9 cellular contexts compared by ENCODE assay signal in the genomic region with DNA sequence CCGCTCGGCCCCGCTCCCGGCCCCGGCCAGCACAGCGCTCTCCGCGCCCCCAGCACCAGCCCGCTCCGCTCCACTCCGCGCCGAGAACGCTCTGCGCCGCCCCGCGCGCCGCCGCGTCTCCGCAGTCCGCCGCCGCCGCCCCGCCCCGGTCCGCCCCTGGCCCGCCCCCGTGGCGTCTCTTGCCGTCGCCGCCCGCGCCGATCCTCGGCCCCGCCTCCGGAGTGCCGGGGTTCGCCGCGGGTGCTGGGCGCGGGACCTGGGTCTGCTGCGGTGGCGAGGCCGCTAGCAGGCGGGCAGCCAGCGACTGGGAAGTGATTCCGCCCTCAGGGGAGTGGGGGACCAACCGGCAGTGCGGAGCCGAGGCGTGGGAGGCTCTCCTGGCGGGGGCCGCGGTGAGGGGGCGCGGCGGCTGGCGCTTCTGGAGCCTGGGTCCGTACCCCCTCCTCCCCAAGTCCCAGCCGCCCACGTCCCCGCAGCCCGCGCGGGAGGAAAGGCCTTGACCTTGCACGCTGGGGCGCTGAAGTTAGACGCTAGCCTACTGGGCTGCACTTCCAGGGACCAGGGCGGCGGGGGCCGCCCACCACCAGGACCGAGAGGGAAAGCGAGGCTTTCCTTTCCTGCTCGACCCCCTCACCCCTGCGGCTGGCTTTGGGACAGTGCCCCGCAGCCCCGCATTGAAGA. TPM values are rescaled to one million over a fixed set of nuclear protein-coding genes. Genes with fewer than 3 reads are reported as not detected.
DNase-seq lines count a peak whose midpoint lies in the region; ATAC-seq, FAIRE-seq and TF ChIP-seq lines count a peak whose summit lies in the region.
"Had no signal": no experiment of that assay in that cellular context is flagged by ENCODE, and none has a peak within 500 bp of the region (broad histone marks: within the 10 kb centered on the region; RNA-seq: fewer than 3 reads in every experiment).

A gene with protein sequence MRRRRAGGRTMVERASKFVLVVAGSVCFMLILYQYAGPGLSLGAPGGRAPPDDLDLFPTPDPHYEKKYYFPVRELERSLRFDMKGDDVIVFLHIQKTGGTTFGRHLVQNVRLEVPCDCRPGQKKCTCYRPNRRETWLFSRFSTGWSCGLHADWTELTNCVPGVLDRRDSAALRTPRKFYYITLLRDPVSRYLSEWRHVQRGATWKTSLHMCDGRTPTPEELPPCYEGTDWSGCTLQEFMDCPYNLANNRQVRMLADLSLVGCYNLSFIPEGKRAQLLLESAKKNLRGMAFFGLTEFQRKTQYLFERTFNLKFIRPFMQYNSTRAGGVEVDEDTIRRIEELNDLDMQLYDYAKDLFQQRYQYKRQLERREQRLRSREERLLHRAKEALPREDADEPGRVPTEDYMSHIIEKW (minus strand): TSS at position 93 of the 681 bp plus-strand sequence. CDS start 305 bp downstream, outside the sequence.

- TF ChIP-seq CTCF in HepG2 (CRISPR knock-in tag; IDR thresholded peaks at IDR 0.05): peak; percentile 37; the same call in 1 of the 2 replicates

- peak within 1 kb of the TSS; percentile 81 for H3K27ac Mint-ChIP-seq in dendritic cell treated with granulocyte-macrophage colony-stimulating factor and Interleukin-4, amounts not matched to agents 40 ng/mL and 50 ng/mL, for 4 days

- DNase-seq in AG20443 (ENCODE audit: low spot score) (peak; percentile 96), NCI-H69 (lab: John Stamatoyannopoulos, UW) (peak; percentile 85), HepG2 (ENCODE audit: low spot score) (peak; percentile 69)
- DNase-seq in activated CD4-positive, alpha-beta T cell treated with anti-CD3 and anti-CD28 coated beads, Interleukin-2, amount 50 U/mL, for 4 hours: peak; percentile 83 to 84
- DNase-seq in stimulated activated CD4-positive, alpha-beta T cell treated with anti-CD3 and anti-CD28 coated beads, Interleukin-2, amount 100 ng/mL, for 48 hours: peak; percentile 84 to 90

- in situ Hi-C loops in GM18951 (cut with MboI; ENCODE audit: low sequenced_read_pairs, unreplicated experiment): no loop called here
- in situ Hi-C loops in HepG2 (cut with HindIII; ENCODE audit: extremely low pct_ligation_motif_present, low pct_unique_long_range_greater_than_20kb): no loop called here

- peaks cover 39% of the 10 kb centered on the region for H4K20me1 ChIP-seq in HepG2 (ENCODE audit: insufficient read depth, low read length)

- no peak within 1 kb of the TSS for H2AFZ ChIP-seq in HepG2 (ENCODE audit: low read length)

- POLR2A ChIA-PET in HepG2 (lab: Yijun Ruan, JAX): interaction anchor here (0.6 to 0.7 kb wide), 2 partner anchors 10 to 13 kb away, joined by 3 read pairs; no protein-coding TSS in a partner anchor

- peak within 1 kb of the TSS; percentile 98 for H3K4me3 Mint-ChIP-seq in dendritic cell treated with granulocyte-macrophage colony-stimulating factor and Interleukin-4, amounts not matched to agents 40 ng/mL and 50 ng/mL, for 4 days

- WGBS in HepG2 (ENCODE audit: low lambda C conversion rate): 7% methylated on average over 23 of the region's 84 CpGs

- TF ChIP-seq EP300 in HepG2 (IDR thresholded peaks at IDR 0.05; ENCODE audit: low read depth in 2 of 2, low read length in 2 of 2) (no peak), HepG2 (CRISPR knock-in tag; IDR thresholded peaks at IDR 0.05; ENCODE audit: borderline replicate concordance) (no peak)

- peak within 1 kb of the TSS; percentile 82 to 97 (median 92) for H3K4me3 ChIP-seq in HepG2 (replicated peaks in 1 of 3; ENCODE audit: insufficient read depth in 1 of 3, low read depth in 2 of 3, low read length in 3 of 3)

- H3K79me2 ChIP-seq in HepG2 (ENCODE audit: insufficient read depth, low read length): peaks cover 40% of the 10 kb centered on the region

- H3K27me3 ChIP-seq in HepG2 (ENCODE audit: control insufficient read depth in 1 of 2, insufficient read depth in 2 of 2, low read length in 2 of 2): no peaks in the 10 kb centered on the region; a peak in 1 of 5 replicates

- TF ChIP-seq POLR2A in GM18951 (IDR thresholded peaks at IDR 0.05; ENCODE audit: extremely low read depth, insufficient read depth, insufficient read length): peak; percentile 64
- TF ChIP-seq POLR2A in HepG2 (IDR thresholded peaks at IDR 0.05; ENCODE audit: insufficient read depth in 1 of 2, low read depth in 2 of 2, low read length in 2 of 2): no peak; a peak in 1 of 4 replicates

- no TSS peak for BruUV-seq in HepG2 (replicated peaks; lab: Mats Ljungman, UMichigan)

- CTCF ChIA-PET in HepG2 (lab: Yijun Ruan, JAX; ENCODE audit: low intra/inter-chr PET ratio, low total read pairs): no interaction called here

- intact Hi-C loops in dendritic cell treated with granulocyte-macrophage colony-stimulating factor and Interleukin-4, amounts not matched to agents 40 ng/mL and 50 ng/mL, for 4 days (cut with micrococcal nuclease): no loop called here
- intact Hi-C loops in HepG2 (cut with micrococcal nuclease; ENCODE audit: unreplicated experiment): no loop called here

- peak; percentile 62 for TF ChIP-seq RAD21 in HepG2 (CRISPR knock-in tag; IDR thresholded peaks at IDR 0.05)

- peak within 1 kb of the TSS; percentile 98 for H3K4me2 ChIP-seq in HepG2 (ENCODE audit: low read depth, low read length)

- H3K9ac ChIP-seq in HepG2 (ENCODE audit: insufficient read depth, low read depth, low read length): peak within 1 kb of the TSS; percentile 87

- FAIRE-seq in HepG2 (lab: Jason Lieb, UNC): no peak
- FAIRE-seq: TTC549 had no signal

- H3K4me1 Mint-ChIP-seq in dendritic cell treated with granulocyte-macrophage colony-stimulating factor and Interleukin-4, amounts not matched to agents 40 ng/mL and 50 ng/mL, for 4 days (ENCODE audit: low read depth): peaks cover 50% of the 10 kb centered on the region

- ATAC-seq in HG03175 (IDR thresholded peaks at IDR 0.05; ENCODE audit: unreplicated experiment) (peak; percentile 72), HepG2 (peak; percentile 62)

- H3K9me3 Mint-ChIP-seq in dendritic cell treated with granulocyte-macrophage colony-stimulating factor and Interleukin-4, amounts not matched to agents 40 ng/mL and 50 ng/mL, for 4 days: no peaks in the 10 kb centered on the region

- peaks cover 23% of the 10 kb centered on the region for H3K36me3 Mint-ChIP-seq in dendritic cell treated with granulocyte-macrophage colony-stimulating factor and Interleukin-4, amounts not matched to agents 40 ng/mL and 50 ng/mL, for 4 days (ENCODE audit: low read depth)

- peak within 1 kb of the TSS; percentile 42 for H3K27ac ChIP-seq in HepG2 (ENCODE audit: extremely low read length, insufficient read depth, low read length)

- H3K9me3 ChIP-seq in HepG2 (ENCODE audit: low read length): no peaks in the 10 kb centered on the region

- H3K36me3 ChIP-seq in HepG2 (replicated peaks in 1 of 2; ENCODE audit: control insufficient read depth in 1 of 2, insufficient read depth in 2 of 2, low read length in 2 of 2): peaks cover 13 to 27% of the 10 kb centered on the region in 2 experiments

- peaks cover 70% of the 10 kb centered on the region for H3K4me1 ChIP-seq in HepG2 (ENCODE audit: insufficient read depth, low read length)

- peaks cover 47% of the 10 kb centered on the region for H3K27me3 Mint-ChIP-seq in dendritic cell treated with granulocyte-macrophage colony-stimulating factor and Interleukin-4, amounts not matched to agents 40 ng/mL and 50 ng/mL, for 4 days

TF ChIP-seq in HepG2, 621 proteins besides CTCF, POLR2A, EP300 and RAD21 (continues in another document):
- TF ChIP-seq ZNF33B (CRISPR knock-in tag; IDR thresholded peaks at IDR 0.05) (no peak), ZNF616 (CRISPR knock-in tag; IDR thresholded peaks at IDR 0.05; ENCODE audit: low read depth) (no peak), U2AF1 (optimal IDR thresholded peaks at IDR 0.05; ENCODE audit: low read depth, low read length) (no peak), TRIM22 (IDR thresholded peaks at IDR 0.05) (no peak), KLF9 (CRISPR knock-in tag; IDR thresholded peaks at IDR 0.05; ENCODE audit: low read depth) (no peak)

RNA-seq across cellular contexts. Expression of the gene that starts here (rescaled TPM):
- 68.4 and 84.6 TPM in 2 replicates for total RNA-seq in HepG2 (2016; rRNA removed; fragmentation: Illumina TruSeq; extraction: Trizol)
- total RNA-seq in HepG2 (2016; cell fraction: cytosol; rRNA removed; fragmentation: Illumina TruSeq; extraction: Trizol; ENCODE audit: low read depth): 8.0 TPM in 2 replicates
- total RNA-seq in HepG2 (2016; cell fraction: insoluble cytoplasmic fraction; rRNA removed; fragmentation: Illumina TruSeq; extraction: Trizol): 60.2 and 86.4 TPM in 2 replicates
- 38.4 and 40.3 TPM in 2 replicates for total RNA-seq in HepG2 (2016; cell fraction: membrane; rRNA removed; fragmentation: Illumina TruSeq; extraction: Trizol)
- 59.1 and 66.3 TPM in 2 replicates for total RNA-seq in HepG2 (2016; cell fraction: nucleus; rRNA removed; fragmentation: Illumina TruSeq; extraction: Trizol)
- 34.5 and 42.2 TPM in 2 replicates for polyA plus RNA-seq in HepG2 (2011; rRNA removed)
- polyA plus RNA-seq in HepG2 (2011; cell fraction: cytosol; rRNA removed): 35.2 and 53.7 TPM in 2 replicates
- polyA plus RNA-seq in HepG2 (2011; cell fraction: nucleus; rRNA removed): 38.8 and 44.3 TPM in 2 replicates
- polyA plus RNA-seq in HepG2 (2012): 50.2 and 79.5 TPM in 2 replicates
- polyA plus RNA-seq in HepG2 (2016; cell fraction: cytosol; fragmentation: Illumina TruSeq; extraction: Trizol; ENCODE audit: low read depth): 5.2 and 5.6 TPM in 2 replicates
- polyA plus RNA-seq in HepG2 (2016; cell fraction: insoluble cytoplasmic fraction; fragmentation: Illumina TruSeq; extraction: Trizol; ENCODE audit: low read depth): 70.3 and 83.1 TPM in 2 replicates
- polyA plus RNA-seq in HepG2 (2016; cell fraction: membrane; fragmentation: Illumina TruSeq; extraction: Trizol; ENCODE audit: low read depth): 24.6 and 27.0 TPM in 2 replicates
- 106 and 113 TPM in 2 replicates for polyA plus RNA-seq in HepG2 (2016; cell fraction: nucleus; fragmentation: Illumina TruSeq; extraction: Trizol; ENCODE audit: insufficient read depth, low read depth)
- polyA minus RNA-seq in HepG2 (2011; rRNA and poly(A)+ RNA removed; ENCODE audit: low replicate concordance): 7.6 and 148 TPM in 2 replicates
- 47.4 and 52.3 TPM in 2 replicates for polyA minus RNA-seq in HepG2 (2011; cell fraction: cytosol; rRNA and poly(A)+ RNA removed)
- polyA minus RNA-seq in HepG2 (2011; cell fraction: nucleus; rRNA and poly(A)+ RNA removed): 39.0 and 60.8 TPM in 2 replicates

Comparison
In these comparisons a context has a peak if more than half of its experiments do, and no peak if none do; other contexts are left out.
1. Peak in every context shown above with its lines: DNase-seq, ATAC-seq, H3K4me3 ChIP-seq and H3K27ac ChIP-seq.